Comparison of ENCODE assay signal across 1 cellular context in genomic region chr3:151307131-151307530, GRCh38.
TF ChIP-seq lines count a peak whose summit lies in the region.

No MANE protein-coding gene starts in this region.

TF ChIP-seq in H1, 55 proteins besides CTCF, POLR2A, EP300 and RAD21:
- TF ChIP-seq KDM5A (IDR thresholded peaks at IDR 0.05; ENCODE audit: low read length) (no peak), TEAD4 (IDR thresholded peaks at IDR 0.05; ENCODE audit: low read depth, low read length) (0 out of 2 replicates have a peak, but pooled peaks have one; percentile 11)
